In the genomic region with DNA sequence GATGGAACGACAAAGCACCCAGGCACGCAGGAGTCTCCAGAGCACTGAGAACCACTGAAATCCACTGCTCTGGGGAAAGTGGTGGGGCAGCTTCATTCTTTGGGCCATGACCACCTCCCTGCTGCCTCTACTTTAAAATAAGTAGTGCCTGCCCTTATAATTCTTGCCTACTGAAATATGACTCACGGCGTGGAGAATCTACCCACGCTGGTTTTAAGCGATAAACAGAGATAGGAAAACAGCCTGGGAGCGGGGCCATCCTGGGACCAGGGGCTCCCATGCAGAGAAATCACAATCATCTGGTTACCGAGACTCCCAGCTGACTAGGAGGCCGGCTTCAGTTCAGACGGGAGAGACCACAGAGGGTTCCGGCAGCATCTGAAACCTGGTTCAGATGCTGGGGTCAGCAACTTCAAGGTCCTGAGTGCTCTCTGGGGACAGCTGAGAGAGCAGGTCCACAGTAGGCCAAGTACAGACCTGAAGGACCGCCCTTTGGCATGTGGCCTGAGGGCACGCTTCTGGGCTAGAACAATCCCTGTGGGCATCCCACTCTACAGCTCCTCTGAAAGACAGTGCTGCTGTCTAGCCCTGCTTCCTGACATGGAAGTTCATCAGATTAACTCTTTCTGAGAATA, we compare ENCODE assay signal across 13 cellular contexts.
"Had no signal": no experiment of that assay in that cellular context is flagged by ENCODE, and none has a peak within 500 bp of the region (broad histone marks: within the 10 kb centered on the region; RNA-seq: fewer than 3 reads in every experiment).

No MANE protein-coding gene starts in this region.

- H3K27me3 Mint-ChIP-seq: activated CD4-positive, alpha-beta memory T cell treated with anti-CD3 and anti-CD28 coated beads for 36 hours; activated naive CD8-positive, alpha-beta T cell treated with anti-CD3 and anti-CD28 coated beads, Interleukin-2, amount 50 U/mL, for 24 hours had no signal

- H3K27me3 ChIP-seq: sigmoid colon had no signal

- H3K9me3 Mint-ChIP-seq: activated naive CD8-positive, alpha-beta T cell treated with anti-CD3 and anti-CD28 coated beads, Interleukin-2, amount 50 U/mL, for 24 hours; nephron had no signal

- ATAC-seq: activated naive CD8-positive, alpha-beta T cell treated with anti-CD3 and anti-CD28 coated beads, Interleukin-2, amount 50 U/mL, for 24 hours; activated T-cell treated with anti-CD3 and anti-CD28 coated beads, Interleukin-2, amount 50 U/mL, for 72 hours; Right ventricle myocardium inferior; stimulated activated naive CD8-positive, alpha-beta T cell treated with anti-CD3 and anti-CD28 coated beads, Interleukin-15, Interleukin-2, amounts not matched to agents 100 U/mL and 50 U/mL, for 24 hours had no signal

- H3K9me3 ChIP-seq: sigmoid colon, thoracic aorta had no signal

- H3K27ac ChIP-seq: thoracic aorta had no signal

- FAIRE-seq: kidney had no signal

- H3K4me3 ChIP-seq: sigmoid colon, thoracic aorta had no signal

- H3K27ac Mint-ChIP-seq: activated CD4-positive, alpha-beta memory T cell treated with anti-CD3 and anti-CD28 coated beads for 36 hours; activated naive CD8-positive, alpha-beta T cell treated with anti-CD3 and anti-CD28 coated beads, Interleukin-2, amount 50 U/mL, for 24 hours; activated T-cell treated with anti-CD3 and anti-CD28 coated beads, Interleukin-2, amount 50 U/mL, for 72 hours; nephron had no signal

- DNase-seq: activated CD4-positive, alpha-beta T cell treated with anti-CD3 and anti-CD28 coated beads for 1 hour; activated naive CD8-positive, alpha-beta T cell treated with anti-CD3 and anti-CD28 coated beads, Interleukin-2, amount 50 U/mL, for 24 hours; activated T-cell treated with anti-CD3 and anti-CD28 coated beads, Interleukin-2, amount 50 U/mL, for 72 hours; cortex of kidney; effector memory CD4-positive, alpha-beta T cell; kidney; sigmoid colon; stimulated activated CD4-positive, alpha-beta T cell treated with anti-CD3 and anti-CD28 coated beads, Interleukin-2, amount 100 ng/mL, for 48 hours; stimulated activated naive CD8-positive, alpha-beta T cell treated with anti-CD3 and anti-CD28 coated beads, Interleukin-15, Interleukin-2, amounts not matched to agents 100 U/mL and 50 U/mL, for 24 hours had no signal

- H3K4me3 Mint-ChIP-seq: activated CD4-positive, alpha-beta memory T cell treated with anti-CD3 and anti-CD28 coated beads for 36 hours; activated naive CD8-positive, alpha-beta T cell treated with anti-CD3 and anti-CD28 coated beads, Interleukin-2, amount 50 U/mL, for 24 hours; activated T-cell treated with anti-CD3 and anti-CD28 coated beads, Interleukin-2, amount 50 U/mL, for 72 hours; nephron had no signal
